Comparison of ENCODE assay signal across 10 cellular contexts in the genomic region with DNA sequence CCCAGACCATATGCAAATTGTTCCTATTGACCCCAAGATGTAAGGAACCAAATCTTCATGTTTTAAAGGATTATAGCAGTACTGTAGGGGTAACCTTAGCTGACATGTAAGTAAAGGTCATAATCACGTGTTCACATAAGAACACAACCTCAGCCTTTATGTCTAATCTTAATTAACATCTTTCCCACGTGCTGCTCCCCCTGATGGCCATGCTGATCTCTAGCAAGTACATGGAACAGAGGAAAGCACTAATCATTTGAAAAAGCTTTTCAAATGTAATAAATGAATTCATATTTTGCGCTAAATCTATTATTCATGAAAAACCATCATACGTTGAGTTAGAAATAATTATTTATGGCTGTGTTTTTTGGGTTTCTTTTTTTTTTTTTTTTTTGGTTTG. TPM values are rescaled to one million over a fixed set of nuclear protein-coding genes. Genes with fewer than 3 reads are reported as not detected.
DNase-seq lines count a peak whose midpoint lies in the region; ATAC-seq, FAIRE-seq and TF ChIP-seq lines count a peak whose summit lies in the region.
"Had no signal": no experiment of that assay in that cellular context is flagged by ENCODE, and none has a peak within 500 bp of the region (broad histone marks: within the 10 kb centered on the region; RNA-seq: fewer than 3 reads in every experiment).

No MANE protein-coding gene starts in this region.

- H3K9me3 Mint-ChIP-seq in activated CD8-positive, alpha-beta memory T cell treated with anti-CD3 and anti-CD28 coated beads, Interleukin-2, amount 10 ng/mL, durations not matched to agents 7 days and 5 days (ENCODE audit: low read depth) = no peaks in the 10 kb centered on the region

- no peak for FAIRE-seq in D721Med (lab: Jason Lieb, UNC)

- ATAC-seq in activated CD8-positive, alpha-beta memory T cell treated with anti-CD3 and anti-CD28 coated beads, Interleukin-2, amount 10 ng/mL, durations not matched to agents 7 days and 5 days = no peak

- no peak for DNase-seq in D721Med (ENCODE audit: insufficient read length, low spot score)
- no peak for DNase-seq in HFF-Myc (ENCODE audit: extremely low read depth, low read depth)
- peak; percentile 59 for DNase-seq in SK-N-DZ (ENCODE audit: low spot score)
- DNase-seq in germinal center (ENCODE audit: low spot score) = peak; percentile 33
- no peak for DNase-seq in lower leg skin (ENCODE audit: low spot score in 2 of 2)
- no peak for DNase-seq in activated CD8-positive, alpha-beta memory T cell treated with anti-CD3 and anti-CD28 coated beads, Interleukin-2, amount 10 ng/mL, durations not matched to agents 7 days and 5 days
- DNase-seq in HuH-7 (ENCODE audit: low spot score) = no peak
- no peak for DNase-seq in effector CD8-positive, alpha-beta T cell (lab: John Stamatoyannopoulos, UW)
- DNase-seq: NCI-H510A had no signal

- H3K36me3 Mint-ChIP-seq in activated CD8-positive, alpha-beta memory T cell treated with anti-CD3 and anti-CD28 coated beads, Interleukin-2, amount 10 ng/mL, durations not matched to agents 7 days and 5 days = peaks cover 1% of the 10 kb centered on the region
- H3K36me3 Mint-ChIP-seq: activated naive CD8-positive, alpha-beta T cell had no signal

- no peak overlapping the region for H3K27ac Mint-ChIP-seq in activated CD8-positive, alpha-beta memory T cell treated with anti-CD3 and anti-CD28 coated beads, Interleukin-2, amount 10 ng/mL, durations not matched to agents 7 days and 5 days
- H3K27ac Mint-ChIP-seq: activated naive CD8-positive, alpha-beta T cell had no signal

- H3K4me3 Mint-ChIP-seq in activated CD8-positive, alpha-beta memory T cell treated with anti-CD3 and anti-CD28 coated beads, Interleukin-2, amount 10 ng/mL, durations not matched to agents 7 days and 5 days = no peak overlapping the region
- H3K4me3 Mint-ChIP-seq: activated naive CD8-positive, alpha-beta T cell had no signal

- peaks cover 11% of the 10 kb centered on the region for H3K4me1 Mint-ChIP-seq in activated CD8-positive, alpha-beta memory T cell treated with anti-CD3 and anti-CD28 coated beads, Interleukin-2, amount 10 ng/mL, durations not matched to agents 7 days and 5 days

- H3K4me3 ChIP-seq in HFF-Myc (replicated peaks; ENCODE audit: low read depth, low read length) = no peak overlapping the region
- H3K4me3 ChIP-seq in lower leg skin (ENCODE audit: low read depth, poor library complexity, severe bottlenecking) = no peak overlapping the region

- H3K27me3 Mint-ChIP-seq in activated CD8-positive, alpha-beta memory T cell treated with anti-CD3 and anti-CD28 coated beads, Interleukin-2, amount 10 ng/mL, durations not matched to agents 7 days and 5 days = peaks cover under 1% of the 10 kb centered on the region

- CTCF ChIA-PET in activated CD8-positive, alpha-beta memory T cell treated with anti-CD3 and anti-CD28 coated beads, Interleukin-2, amount 10 ng/mL, durations not matched to agents 7 days and 5 days (lab: Charles Lee) = interaction anchor here (1.1 to 1.9 kb wide), 2 partner anchors 21 to 22 kb away, joined by 4 to 5 read pairs; no protein-coding TSS in a partner anchor

- WGBS in lower leg skin, 2 donors = 62% methylated on average over 4 of the region's 4 CpGs

- intact Hi-C loops in lower leg skin (cut with DNase I; ENCODE audit: low total_unique reads) = no loop called here

- TF ChIP-seq CTCF in D721Med (IDR thresholded peaks at IDR 0.05; ENCODE audit: insufficient read depth, missing control alignments) (peak; percentile 7), HFF-Myc (IDR thresholded peaks at IDR 0.05; ENCODE audit: low read depth, low read length, missing control alignments) (peak; percentile 22), lower leg skin (IDR thresholded peaks at IDR 0.05) (no peak)

- TF ChIP-seq POLR2A in lower leg skin (IDR thresholded peaks at IDR 0.05) = no peak

RNA-seq across cellular contexts. Expression of gene ITPR2, which starts 30.5 kb away (rescaled TPM):
- polyA plus RNA-seq in SK-N-DZ (2014; cell fraction: cytosol; rRNA removed) = 4.2 and 9.7 TPM in 2 replicates
- polyA plus RNA-seq in SK-N-DZ (2014; cell fraction: nucleus; rRNA removed) = 2.3 and 4.9 TPM in 2 replicates
- 10 to 100 TPM; 42.8 to 62.5 (median 52.1) TPM for total RNA-seq in lower leg skin
- total RNA-seq in activated CD8-positive, alpha-beta memory T cell treated with anti-CD3 and anti-CD28 coated beads, Interleukin-2, amount 10 ng/mL, durations not matched to agents 7 days and 5 days = 10 to 100 TPM; 31.1 to 37.7 TPM

Comparison
In these comparisons a context has a peak if more than half of its experiments do, and no peak if none do; other contexts are left out.
1. DNase-seq: peak in SK-N-DZ (single experiment) and germinal center (single experiment); none in D721Med (single experiment), HFF-Myc (single experiment), lower leg skin (0 of 2), activated CD8-positive, alpha-beta memory T cell treated with anti-CD3 and anti-CD28 coated beads, Interleukin-2, amount 10 ng/mL, durations not matched to agents 7 days and 5 days (single experiment), HuH-7 (single experiment) and effector CD8-positive, alpha-beta T cell (single experiment).
2. CTCF ChIP-seq: peak in D721Med (single experiment) and HFF-Myc (single experiment); none in lower leg skin (0 of 3).